Comparison of ENCODE assay signal across 28 cellular contexts in genomic region chr14:59037620-59038019, GRCh38.
"Had no signal": no experiment of that assay in that cellular context is flagged by ENCODE, and none has a peak within 500 bp of the region (broad histone marks: within the 10 kb centered on the region; RNA-seq: fewer than 3 reads in every experiment).

No MANE protein-coding gene starts in this region.

- H3K4me1 ChIP-seq: colonic mucosa, esophagus muscularis mucosa, esophagus squamous epithelium, foreskin keratinocyte, gastroesophageal sphincter, heart left ventricle, heart right ventricle had no signal

- H3K4me1 Mint-ChIP-seq: endodermal cell had no signal

- H3K4me3 Mint-ChIP-seq: dendritic cell treated with granulocyte-macrophage colony-stimulating factor and Interleukin-4, amounts not matched to agents 40 ng/mL and 50 ng/mL, for 4 days; effector memory CD8-positive, alpha-beta T cell; endodermal cell had no signal

- H3K36me3 ChIP-seq: colonic mucosa, esophagus muscularis mucosa, esophagus squamous epithelium, gastrocnemius medialis, gastroesophageal sphincter, heart left ventricle, heart right ventricle had no signal

- H3K27ac ChIP-seq: colonic mucosa, coronary artery, dorsolateral prefrontal cortex, epithelial cell of prostate, esophagus muscularis mucosa, esophagus squamous epithelium, foreskin keratinocyte, gastrocnemius medialis, gastroesophageal sphincter, heart left ventricle, heart right ventricle, hepatocyte had no signal

- H3K27me3 ChIP-seq: colonic mucosa, dorsolateral prefrontal cortex, esophagus muscularis mucosa, esophagus squamous epithelium, gastrocnemius medialis, gastroesophageal sphincter, heart left ventricle, heart right ventricle, hepatocyte had no signal

- ATAC-seq: effector memory CD8-positive, alpha-beta T cell; gastrocnemius medialis; gastroesophageal sphincter; heart left ventricle; heart right ventricle had no signal

- H3K4me2 ChIP-seq: hepatocyte had no signal

- H3K9me3 ChIP-seq: colonic mucosa, esophagus muscularis mucosa, esophagus squamous epithelium, gastrocnemius medialis, gastroesophageal sphincter, heart left ventricle, heart right ventricle had no signal

- H3K27ac Mint-ChIP-seq: dendritic cell treated with granulocyte-macrophage colony-stimulating factor and Interleukin-4, amounts not matched to agents 40 ng/mL and 50 ng/mL, for 4 days; effector memory CD8-positive, alpha-beta T cell; endodermal cell had no signal

- H2AFZ ChIP-seq: hepatocyte had no signal

- H3K27me3 Mint-ChIP-seq: dendritic cell treated with granulocyte-macrophage colony-stimulating factor and Interleukin-4, amounts not matched to agents 40 ng/mL and 50 ng/mL, for 4 days had no signal

- H3K79me2 ChIP-seq: hepatocyte had no signal

- H3K4me3 ChIP-seq: colonic mucosa, coronary artery, dorsolateral prefrontal cortex, esophagus muscularis mucosa, esophagus squamous epithelium, gastrocnemius medialis, gastroesophageal sphincter, heart left ventricle, heart right ventricle, hepatocyte had no signal

- FAIRE-seq: endometrium, endothelial cell of umbilical vein, frontal cortex had no signal

- H3K9me3 Mint-ChIP-seq: dendritic cell treated with granulocyte-macrophage colony-stimulating factor and Interleukin-4, amounts not matched to agents 40 ng/mL and 50 ng/mL, for 4 days had no signal

- DNase-seq: colonic mucosa; cortex of kidney; dermis blood vessel endothelial cell; dorsolateral prefrontal cortex; effector CD4-positive, alpha-beta T cell; effector CD8-positive, alpha-beta T cell; effector memory CD4-positive, alpha-beta T cell; effector memory CD8-positive, alpha-beta T cell; endodermal cell; erythroblast; esophagus squamous epithelium; foreskin fibroblast; foreskin melanocyte; gastrocnemius medialis; glutamatergic neuron; head of caudate nucleus; heart left ventricle; heart right ventricle had no signal
